Comparison of ENCODE assay signal across 8 cellular contexts in genomic region chr5:75335952-75336624, GRCh38. TPM values are rescaled to one million over a fixed set of nuclear protein-coding genes. Genes with fewer than 3 reads are reported as not detected.
A peak's percentile ranks its signal among the peaks of the same experiment; 100 is the strongest.
DNase-seq lines count a peak whose midpoint lies in the region; ATAC-seq and TF ChIP-seq lines count a peak whose summit lies in the region.

No MANE protein-coding gene starts in this region.

- H3K79me2 ChIP-seq in GM23248 (ENCODE audit: insufficient read depth), result peaks cover 39% of the 10 kb centered on the region

- peak; percentile 89 for DNase-seq in DMS 273 (lab: John Stamatoyannopoulos, UW; ENCODE audit: unreplicated experiment)
- DNase-seq in GM23248, result peak; percentile 92
- peak; percentile 80 for DNase-seq in NCI-H2029 treated with DMSO at 0.1 percent for 48 hours (lab: John Stamatoyannopoulos, UW)
- DNase-seq in glomerular endothelial cell (ENCODE audit: extremely low read depth, low read depth, low spot score), result peak; percentile 55
- no peak for DNase-seq in omental fat pad (ENCODE audit: low spot score)
- DNase-seq in stimulated activated CD4-positive, alpha-beta T cell treated with anti-CD3 and anti-CD28 coated beads, Interleukin-12 subunit alpha, Interleukin-12 subunit beta, amount 100 ng/mL, for 4 hours, result no peak

- H3F3A ChIP-seq in GM23248 (ENCODE audit: insufficient read depth), result peaks cover 7% of the 10 kb centered on the region; the same call in 1 of the 2 replicates

- H3K27me3 ChIP-seq in GM23248 (replicated peaks; ENCODE audit: insufficient read depth), result no peaks in the 10 kb centered on the region

- H3K4me3 ChIP-seq in GM23248 (peak overlapping the region; percentile 85), WI38 (ENCODE audit: low read depth, low read length) (peak overlapping the region; percentile 93)

- H3K9me3 ChIP-seq in GM23248 (ENCODE audit: low read depth), result no peaks in the 10 kb centered on the region

- H2AFZ ChIP-seq in GM23248, result peak overlapping the region; percentile 88

- 11 to 14% methylated on average over 13 of the region's 13 CpGs for WGBS in GM23248 (ENCODE audit: low coverage in 1 of 2, low lambda C conversion rate in 2 of 2, missing lambda C conversion rate in 2 of 2), 2 experiments

- no peaks in the 10 kb centered on the region for H3K9me2 ChIP-seq in GM23248 (ENCODE audit: insufficient read depth)

- no peaks in the 10 kb centered on the region for H3K36me3 ChIP-seq in GM23248 (ENCODE audit: low read depth)

- ATAC-seq in omental fat pad (ENCODE audit: low FRiP score) (peak; percentile 66), HG02884 (IDR thresholded peaks at IDR 0.05; ENCODE audit: unreplicated experiment) (no peak)

- no peaks in the 10 kb centered on the region for H4K20me1 ChIP-seq in GM23248 (ENCODE audit: insufficient read depth)

- H3K4me1 ChIP-seq in GM23248 (ENCODE audit: insufficient read depth), result peaks cover 23% of the 10 kb centered on the region

- peak; percentile 39; the same call in 1 of the 2 replicates for TF ChIP-seq CTCF in WI38 (IDR thresholded peaks at IDR 0.05; ENCODE audit: low read depth, low read length)
- no peak for TF ChIP-seq CTCF in omental fat pad (IDR thresholded peaks at IDR 0.05)

- peak overlapping the region; percentile 83 for H3K9ac ChIP-seq in GM23248

- in situ Hi-C loops in GM23248 (cut with MboI), result no loop called here

- H3K27ac ChIP-seq in GM23248, result peak overlapping the region; percentile 89

- peak overlapping the region; percentile 85 for H3K4me2 ChIP-seq in GM23248 (ENCODE audit: unreplicated experiment)

RNA-seq across cellular contexts. Expression of gene HMGCR, which starts 0.9 kb away (rescaled TPM):
- total RNA-seq in GM23248 (2014; rRNA removed; shearing (Covaris generic)), result 18.1 and 34.0 TPM in 2 replicates
- 14.4 and 17.3 TPM in 2 replicates for polyA plus RNA-seq in GM23248 (2016; fragmentation: Nextera tagmentation; extraction: Ambion mirVana)
- total RNA-seq in glomerular endothelial cell (42.5 and 70.4 TPM in 2 replicates), omental fat pad (10 to 100 TPM in 3 of 4 donors, 1 to 10 TPM in 1; 9.4 to 56.6 (median 12.3) TPM)

Comparison
In these comparisons a context has a peak if more than half of its experiments do, and no peak if none do; other contexts are left out.
1. DNase-seq: peak in DMS 273 (single experiment), GM23248 (single experiment), NCI-H2029 treated with DMSO at 0.1 percent for 48 hours (single experiment) and glomerular endothelial cell (single experiment); none in omental fat pad (single experiment) and stimulated activated CD4-positive, alpha-beta T cell treated with anti-CD3 and anti-CD28 coated beads, Interleukin-12 subunit alpha, Interleukin-12 subunit beta, amount 100 ng/mL, for 4 hours (single experiment).